Comparison of ENCODE assay signal across 24 cellular contexts in genomic region chr9:96461336-96461735, GRCh38.
"Had no signal": no experiment of that assay in that cellular context is flagged by ENCODE, and none has a peak within 500 bp of the region (broad histone marks: within the 10 kb centered on the region; RNA-seq: fewer than 3 reads in every experiment).

No MANE protein-coding gene starts in this region.

- H3K36me3 ChIP-seq: prostate gland, thyroid gland had no signal

- H2AFZ ChIP-seq: hepatocyte had no signal

- DNase-seq: activated CD4-positive, alpha-beta T cell treated with anti-CD3 and anti-CD28 coated beads, Interleukin-2, amount 10 ng/mL, durations not matched to agents 7 days and 5 days; activated CD4-positive, CD25-positive, alpha-beta regulatory T cell treated with anti-CD3 and anti-CD28 coated beads, Interleukin-2, amount 50 U/mL, for 72 hours; activated CD8-positive, alpha-beta memory T cell treated with anti-CD3 and anti-CD28 coated beads, Interleukin-2, amount 10 ng/mL, durations not matched to agents 7 days and 5 days; activated CD8-positive, alpha-beta T cell treated with anti-CD3 and anti-CD28 coated beads for 36 hours; activated effector memory CD4-positive, alpha-beta T cell treated with anti-CD3 and anti-CD28 coated beads, Interleukin-2, amount 50 U/mL, for 16 hours; activated naive CD4-positive, alpha-beta T cell treated with anti-CD3 and anti-CD28 coated beads, Interleukin-2, amount 10 ng/mL, durations not matched to agents 7 days and 5 days; activated T-cell treated with anti-CD3 and anti-CD28 coated beads for 4 hours; foreskin keratinocyte; glutamatergic neuron; left ventricle myocardium inferior; natural killer cell; stimulated activated CD4-positive, alpha-beta T cell treated with anti-CD3 and anti-CD28 coated beads, Interleukin-4, amount 100 ng/mL, for 4 hours; substantia nigra; thyroid gland; upper lobe of right lung; WERI-Rb-1 had no signal

- H3K27ac ChIP-seq: cardiac muscle cell, epithelial cell of prostate, foreskin keratinocyte, hepatocyte, left ventricle myocardium inferior, prostate gland, right atrium auricular region, thyroid gland, upper lobe of right lung, WERI-Rb-1 had no signal

- H3K27me3 Mint-ChIP-seq: activated CD4-positive, alpha-beta T cell treated with anti-CD3 and anti-CD28 coated beads, Interleukin-2, amount 10 ng/mL, durations not matched to agents 7 days and 5 days; activated CD8-positive, alpha-beta memory T cell treated with anti-CD3 and anti-CD28 coated beads, Interleukin-2, amount 10 ng/mL, durations not matched to agents 7 days and 5 days; activated CD8-positive, alpha-beta T cell treated with anti-CD3 and anti-CD28 coated beads for 36 hours; activated naive CD4-positive, alpha-beta T cell treated with anti-CD3 and anti-CD28 coated beads, Interleukin-2, amount 10 ng/mL, durations not matched to agents 7 days and 5 days; stimulated activated naive CD8-positive, alpha-beta T cell treated with anti-CD3 and anti-CD28 coated beads, Interleukin-15, Interleukin-2, amounts not matched to agents 100 ng/mL and 50 ng/mL, for 24 hours had no signal

- H3K4me3 ChIP-seq: cardiac muscle cell, hepatocyte, left ventricle myocardium inferior, prostate gland, right atrium auricular region, thyroid gland, upper lobe of right lung had no signal

- H3K27me3 ChIP-seq: cardiac muscle cell, foreskin keratinocyte, hepatocyte, right atrium auricular region, thyroid gland, upper lobe of right lung had no signal

- H3K4me1 ChIP-seq: foreskin keratinocyte, prostate gland, thyroid gland, upper lobe of right lung had no signal

- H3K27ac Mint-ChIP-seq: activated CD4-positive, alpha-beta T cell treated with anti-CD3 and anti-CD28 coated beads, Interleukin-2, amount 10 ng/mL, durations not matched to agents 7 days and 5 days; activated CD8-positive, alpha-beta memory T cell treated with anti-CD3 and anti-CD28 coated beads, Interleukin-2, amount 10 ng/mL, durations not matched to agents 7 days and 5 days; activated CD8-positive, alpha-beta T cell treated with anti-CD3 and anti-CD28 coated beads for 36 hours; activated naive CD4-positive, alpha-beta T cell treated with anti-CD3 and anti-CD28 coated beads, Interleukin-2, amount 10 ng/mL, durations not matched to agents 7 days and 5 days; mesothelial cell of epicardium; natural killer cell; stimulated activated naive CD8-positive, alpha-beta T cell treated with anti-CD3 and anti-CD28 coated beads, Interleukin-15, Interleukin-2, amounts not matched to agents 100 ng/mL and 50 ng/mL, for 24 hours; T-helper 2 cell treated with Interferon-gamma antibody and Interleukin-4, amounts not matched to agents 5 μg/mL and 100 μg/mL, for 36 hours had no signal

- H3K9me3 Mint-ChIP-seq: activated CD4-positive, alpha-beta T cell treated with anti-CD3 and anti-CD28 coated beads, Interleukin-2, amount 10 ng/mL, durations not matched to agents 7 days and 5 days; activated CD8-positive, alpha-beta T cell treated with anti-CD3 and anti-CD28 coated beads for 36 hours; activated naive CD4-positive, alpha-beta T cell treated with anti-CD3 and anti-CD28 coated beads, Interleukin-2, amount 10 ng/mL, durations not matched to agents 7 days and 5 days; mesothelial cell of epicardium; natural killer cell; stimulated activated naive CD8-positive, alpha-beta T cell treated with anti-CD3 and anti-CD28 coated beads, Interleukin-15, Interleukin-2, amounts not matched to agents 100 ng/mL and 50 ng/mL, for 24 hours; T-helper 2 cell treated with Interferon-gamma antibody and Interleukin-4, amounts not matched to agents 5 μg/mL and 100 μg/mL, for 36 hours had no signal

- H3K4me3 Mint-ChIP-seq: activated CD4-positive, alpha-beta T cell treated with anti-CD3 and anti-CD28 coated beads, Interleukin-2, amount 10 ng/mL, durations not matched to agents 7 days and 5 days; activated CD8-positive, alpha-beta memory T cell treated with anti-CD3 and anti-CD28 coated beads, Interleukin-2, amount 10 ng/mL, durations not matched to agents 7 days and 5 days; activated CD8-positive, alpha-beta T cell treated with anti-CD3 and anti-CD28 coated beads for 36 hours; activated naive CD4-positive, alpha-beta T cell treated with anti-CD3 and anti-CD28 coated beads, Interleukin-2, amount 10 ng/mL, durations not matched to agents 7 days and 5 days; mesothelial cell of epicardium; natural killer cell; stimulated activated naive CD8-positive, alpha-beta T cell treated with anti-CD3 and anti-CD28 coated beads, Interleukin-15, Interleukin-2, amounts not matched to agents 100 ng/mL and 50 ng/mL, for 24 hours; T-helper 2 cell treated with Interferon-gamma antibody and Interleukin-4, amounts not matched to agents 5 μg/mL and 100 μg/mL, for 36 hours had no signal

- H3K79me2 ChIP-seq: hepatocyte had no signal

- H3K4me1 Mint-ChIP-seq: natural killer cell had no signal

- H3K4me2 ChIP-seq: hepatocyte had no signal

- ATAC-seq: activated CD8-positive, alpha-beta memory T cell treated with anti-CD3 and anti-CD28 coated beads, Interleukin-2, amount 10 ng/mL, durations not matched to agents 7 days and 5 days; activated CD8-positive, alpha-beta T cell treated with anti-CD3 and anti-CD28 coated beads for 36 hours; foreskin keratinocyte; natural killer cell; upper lobe of right lung had no signal
